16 cellular contexts compared by ENCODE assay signal in the genomic region with DNA sequence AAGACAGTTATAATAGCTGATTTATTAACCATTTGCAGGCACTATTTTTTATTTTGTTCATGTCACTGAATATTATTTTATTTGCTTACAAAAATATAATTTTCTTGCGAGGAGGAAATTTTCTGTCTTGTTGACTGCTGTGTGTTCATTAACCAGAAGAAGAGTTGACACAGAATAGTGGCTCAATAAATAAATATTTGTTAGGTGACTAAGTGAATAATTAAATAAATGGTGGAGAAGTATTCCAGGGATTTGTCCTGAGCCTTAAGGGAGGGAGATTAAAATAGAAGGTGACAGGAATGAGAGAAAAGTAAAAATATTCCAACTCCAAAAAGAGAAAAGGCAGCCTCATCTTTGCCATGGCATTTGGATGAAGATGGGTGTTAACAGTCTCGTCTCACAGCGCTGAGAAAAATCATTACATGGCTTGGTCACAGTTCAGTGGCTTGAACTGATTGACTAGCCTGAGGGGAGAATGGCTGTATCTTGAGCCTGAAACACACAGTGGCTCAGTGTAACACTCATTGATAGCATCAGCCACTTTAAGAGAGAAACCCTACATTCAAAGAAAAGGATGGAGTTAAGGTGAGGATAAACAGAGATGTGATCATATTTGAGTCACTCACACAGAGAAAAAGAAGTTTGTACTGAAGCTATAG.
DNase-seq lines count a peak whose midpoint lies in the region; ATAC-seq, FAIRE-seq and TF ChIP-seq lines count a peak whose summit lies in the region.
"Had no signal": no experiment of that assay in that cellular context is flagged by ENCODE, and none has a peak within 500 bp of the region (broad histone marks: within the 10 kb centered on the region; RNA-seq: fewer than 3 reads in every experiment).

No MANE protein-coding gene starts in this region.

- intact Hi-C loops in right lobe of liver (cut with DNase I) = no loop called here

- no peak for TF ChIP-seq POLR2A in A549 (IDR thresholded peaks at IDR 0.05; ENCODE audit: low read length)
- TF ChIP-seq POLR2A in right lobe of liver (IDR thresholded peaks at IDR 0.05) = no peak

- POLR2A ChIA-PET in A549 (lab: Yijun Ruan, JAX) = interaction anchor here (1.0 kb wide), 1 partner anchor 32 kb away, joined by 3 read pairs; no protein-coding TSS in a partner anchor

- DNase-seq in A549 (ENCODE audit: low read depth in 1 of 2, low spot score in 1 of 2) (peak in 1 of 2 experiments; percentile 13), ELF-1 (ENCODE audit: low read depth, low spot score) (peak; percentile 51), epithelial cell of proximal tubule (ENCODE audit: low read depth) (peak; percentile 7), right lobe of liver (no peak), cerebellar cortex (ENCODE audit: low spot score) (no peak)
- DNase-seq: CD8-positive, alpha-beta memory T cell; HFFc6; KG1; NCI-H1105; NCI-H187 treated with DMSO at 0.1 percent for 48 hours; NCI-H510A; SHP77 treated with DMSO at 0.1 percent for 48 hours had no signal

- H3K4me3 ChIP-seq in A549 (no peak overlapping the region), epithelial cell of proximal tubule (ENCODE audit: low read depth, low read length) (no peak overlapping the region), right lobe of liver (peak overlapping the region in 1 of 3 donors; percentile 2)
- H3K4me3 ChIP-seq: BLaER1, GM12878 had no signal

- H3K27me3 ChIP-seq in right lobe of liver = no peaks in the 10 kb centered on the region
- H3K27me3 ChIP-seq: BLaER1 had no signal

- ATAC-seq in A549 (peak; percentile 59 to 68), right lobe of liver (peak; percentile 87 to 94 (median 90)), GM21423 (IDR thresholded peaks at IDR 0.05; ENCODE audit: unreplicated experiment) (no peak), GM21360 (IDR thresholded peaks at IDR 0.05; ENCODE audit: unreplicated experiment) (no peak)
- ATAC-seq: GM12878 had no signal

- 2% methylated on average over 3 of the region's 3 CpGs for WGBS in A549 (ENCODE audit: missing lambda C conversion rate)
- WGBS in right lobe of liver (ENCODE audit: insufficient coverage, low coverage, low lambda C conversion rate, missing lambda C conversion rate) = 6% methylated on average over 3 of the region's 3 CpGs

- TF ChIP-seq EP300 in A549 (IDR thresholded peaks at IDR 0.05) = no peak

- no peak for FAIRE-seq in A549 (lab: Jason Lieb, UNC)
- FAIRE-seq: GM12878 had no signal

- TF ChIP-seq CTCF in A549 (IDR thresholded peaks at IDR 0.05) = no peak
- TF ChIP-seq CTCF in epithelial cell of proximal tubule (conservative IDR thresholded peaks at IDR 0.05; ENCODE audit: low read depth, low read length) = no peak
- no peak for TF ChIP-seq CTCF in right lobe of liver (IDR thresholded peaks at IDR 0.05)

- H3K4me1 ChIP-seq in A549 (peaks cover 25% of the 10 kb centered on the region), right lobe of liver (peaks cover 0 to 13% (median 6%) of the 10 kb centered on the region in 4 donors)
- H3K4me1 ChIP-seq: BLaER1 had no signal

- H3K36me3 ChIP-seq in right lobe of liver = no peaks in the 10 kb centered on the region
- H3K36me3 ChIP-seq: BLaER1 had no signal

- no peaks in the 10 kb centered on the region for H3K9me3 ChIP-seq in A549
- no peaks in the 10 kb centered on the region for H3K9me3 ChIP-seq in right lobe of liver
- H3K9me3 ChIP-seq: BLaER1 had no signal

- TF ChIP-seq RAD21 in A549 (conservative IDR thresholded peaks at IDR 0.05 in 1 of 2, IDR thresholded peaks at IDR 0.05 in 1 of 2) = no peak

- peak overlapping the region in 1 of 2 experiments; percentile 26; a peak in 1 of 6 replicates for H3K27ac ChIP-seq in A549
- peak overlapping the region in 1 of 3 donors; percentile 38 for H3K27ac ChIP-seq in right lobe of liver
- H3K27ac ChIP-seq: BLaER1 had no signal

- H3K4me2 ChIP-seq in A549 = peak overlapping the region; percentile 77
- H3K4me2 ChIP-seq: BLaER1 had no signal

- CTCF ChIA-PET in A549 (lab: Yijun Ruan, JAX) = no interaction called here

TF ChIP-seq in A549, 52 proteins besides CTCF, POLR2A, EP300 and RAD21:
- TF ChIP-seq FOSL2 (IDR thresholded peaks at IDR 0.05) (no peak), FOSL2 (CRISPR knock-in tag; IDR thresholded peaks at IDR 0.05) (peak; percentile 48; the same call in 1 of the 2 replicates)
- TF ChIP-seq, protein P1, sequence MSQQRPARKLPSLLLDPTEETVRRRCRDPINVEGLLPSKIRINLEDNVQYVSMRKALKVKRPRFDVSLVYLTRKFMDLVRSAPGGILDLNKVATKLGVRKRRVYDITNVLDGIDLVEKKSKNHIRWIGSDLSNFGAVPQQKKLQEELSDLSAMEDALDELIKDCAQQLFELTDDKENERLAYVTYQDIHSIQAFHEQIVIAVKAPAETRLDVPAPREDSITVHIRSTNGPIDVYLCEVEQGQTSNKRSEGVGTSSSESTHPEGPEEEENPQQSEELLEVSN (IDR thresholded peaks at IDR 0.05; ENCODE audit: borderline replicate concordance, low read depth) = no peak

Comparison
In these comparisons a context has a peak if more than half of its experiments do, and no peak if none do; other contexts are left out.
1. ATAC-seq: peak in A549 (2 of 2) and right lobe of liver (4 of 4); none in GM21423 (single experiment) and GM21360 (single experiment).
2. DNase-seq: peak in ELF-1 (single experiment) and epithelial cell of proximal tubule (single experiment); none in right lobe of liver (0 of 3) and cerebellar cortex (single experiment).